In genomic region chr22:49962751-49963646, GRCh38 we compare ENCODE assay signal across 8 cellular contexts. TPM values are rescaled to one million over a fixed set of nuclear protein-coding genes. Genes with fewer than 3 reads are reported as not detected.
A peak's percentile ranks its signal among the peaks of the same experiment; 100 is the strongest.
DNase-seq lines count a peak whose midpoint lies in the region; ATAC-seq lines count a peak whose summit lies in the region.

No MANE protein-coding gene starts in this region.

- DNase-seq in activated naive CD4-positive, alpha-beta T cell treated with anti-CD3 and anti-CD28 coated beads, Interleukin-2, amount 10 ng/mL, durations not matched to agents 7 days and 5 days: peak; percentile 20
- DNase-seq in right cardiac atrium: peak; percentile 59 to 77 (median 73)
- DNase-seq in NCI-H1694 treated with DMSO at 0.1 percent for 48 hours (lab: John Stamatoyannopoulos, UW): no peak
- DNase-seq in NOMO-1 treated with dmso at 0.1 percent for 144 hours (lab: John Stamatoyannopoulos, UW; ENCODE audit: unreplicated experiment): no peak

- H3K9me3 ChIP-seq in right cardiac atrium (ENCODE audit: control insufficient read depth, low read length): no peaks in the 10 kb centered on the region
- no peaks in the 10 kb centered on the region for H3K9me3 ChIP-seq in skeletal muscle tissue (ENCODE audit: control insufficient read depth in 3 of 3, low read length in 3 of 3)

- peak overlapping the region; percentile 71 for H3K27ac Mint-ChIP-seq in activated naive CD4-positive, alpha-beta T cell treated with anti-CD3 and anti-CD28 coated beads, Interleukin-2, amount 10 ng/mL, durations not matched to agents 7 days and 5 days

- peaks cover 16% of the 10 kb centered on the region for H3K36me3 Mint-ChIP-seq in activated naive CD4-positive, alpha-beta T cell treated with anti-CD3 and anti-CD28 coated beads, Interleukin-2, amount 10 ng/mL, durations not matched to agents 7 days and 5 days

- H3K36me3 ChIP-seq in skeletal muscle tissue (ENCODE audit: control insufficient read depth in 3 of 3, insufficient read depth in 3 of 3, low read length in 3 of 3): peaks cover 16 to 22% (median 20%) of the 10 kb centered on the region in 3 donors

- WGBS in right cardiac atrium: 57% methylated on average over 63 of the region's 63 CpGs

- peak overlapping the region; percentile 28 for H3K27ac ChIP-seq in right cardiac atrium (ENCODE audit: low read length)
- peak overlapping the region; percentile 83 for H3K27ac ChIP-seq in skeletal muscle tissue (ENCODE audit: low read depth, low read length)

- H3K27me3 ChIP-seq in right cardiac atrium (ENCODE audit: control insufficient read depth, insufficient read depth) (no peaks in the 10 kb centered on the region), skeletal muscle tissue (ENCODE audit: control insufficient read depth in 3 of 3, insufficient read depth in 3 of 3, low read length in 3 of 3) (no peaks in the 10 kb centered on the region)

- CTCF ChIA-PET in activated naive CD4-positive, alpha-beta T cell treated with anti-CD3 and anti-CD28 coated beads, Interleukin-2, amount 10 ng/mL, durations not matched to agents 7 days and 5 days (lab: Charles Lee): interaction anchor here (0.9 to 1.6 kb wide), 3 partner anchors 8 to 189 kb away, joined by 3 to 6 read pairs (median 3); no protein-coding TSS in a partner anchor

- ATAC-seq in HG03439 (IDR thresholded peaks at IDR 0.05; ENCODE audit: unreplicated experiment) (peak; percentile 0), right cardiac atrium (peak in 1 of 2 donors; percentile 0), HG03354 (IDR thresholded peaks at IDR 0.05; ENCODE audit: poor library complexity, severe bottlenecking, unreplicated experiment) (no peak), HG02840 (IDR thresholded peaks at IDR 0.05; ENCODE audit: low FRiP score, unreplicated experiment) (no peak)

- no peaks in the 10 kb centered on the region for H3K27me3 Mint-ChIP-seq in activated naive CD4-positive, alpha-beta T cell treated with anti-CD3 and anti-CD28 coated beads, Interleukin-2, amount 10 ng/mL, durations not matched to agents 7 days and 5 days

- H3K4me3 ChIP-seq in right cardiac atrium (ENCODE audit: low read length): peak overlapping the region; percentile 90
- H3K4me3 ChIP-seq in skeletal muscle tissue (ENCODE audit: low read length in 3 of 3): peak overlapping the region; percentile 61 to 86 (median 78)

- H3K4me1 ChIP-seq in right cardiac atrium (ENCODE audit: control insufficient read depth, insufficient read depth, low read length): peaks cover 21% of the 10 kb centered on the region
- peaks cover 59 to 75% (median 66%) of the 10 kb centered on the region in 3 donors for H3K4me1 ChIP-seq in skeletal muscle tissue (ENCODE audit: control insufficient read depth in 3 of 3, insufficient read depth in 3 of 3, low read length in 3 of 3)

- H3K9me3 Mint-ChIP-seq in activated naive CD4-positive, alpha-beta T cell treated with anti-CD3 and anti-CD28 coated beads, Interleukin-2, amount 10 ng/mL, durations not matched to agents 7 days and 5 days: no peaks in the 10 kb centered on the region

- peak overlapping the region; percentile 76 to 94 (median 88) for H3K9ac ChIP-seq in skeletal muscle tissue (ENCODE audit: low read depth in 1 of 3, low read length in 3 of 3)

- peak overlapping the region; percentile 90 for H3K4me3 Mint-ChIP-seq in activated naive CD4-positive, alpha-beta T cell treated with anti-CD3 and anti-CD28 coated beads, Interleukin-2, amount 10 ng/mL, durations not matched to agents 7 days and 5 days

- intact Hi-C loops in right cardiac atrium (cut with DNase I): no loop called here

- H3K4me1 Mint-ChIP-seq in activated naive CD4-positive, alpha-beta T cell treated with anti-CD3 and anti-CD28 coated beads, Interleukin-2, amount 10 ng/mL, durations not matched to agents 7 days and 5 days: peaks cover 41% of the 10 kb centered on the region

RNA-seq across cellular contexts. Expression of gene PIM3, which starts 2.4 kb away (rescaled TPM):
- 10 to 100 TPM; 39.9 to 55.8 (median 49.9) TPM for total RNA-seq in right cardiac atrium
- 39.0 TPM for polyA plus RNA-seq in right cardiac atrium
- total RNA-seq in skeletal muscle tissue: 14.6 TPM

RNA-seq across cellular contexts. Expression of gene CRELD2, which starts 44.6 kb away (rescaled TPM):
- 10 to 100 TPM; 22.1 to 40.0 (median 26.8) TPM for total RNA-seq in right cardiac atrium
- polyA plus RNA-seq in right cardiac atrium: 21.8 TPM
- 13.0 TPM for total RNA-seq in skeletal muscle tissue

RNA-seq across cellular contexts. Expression of gene ALG12, which starts 44.8 kb away (rescaled TPM):
- 10 to 100 TPM; 13.2 to 19.7 (median 17.4) TPM for total RNA-seq in right cardiac atrium
- 13.0 TPM for polyA plus RNA-seq in right cardiac atrium
- total RNA-seq in skeletal muscle tissue: 9.9 TPM

RNA-seq across cellular contexts. Expression of gene IL17REL, which starts 49.6 kb away (rescaled TPM):
- total RNA-seq in right cardiac atrium (under 1 TPM in 1 of 4 donors, not detected in 3; 0.06 TPM), skeletal muscle tissue (not detected)
- polyA plus RNA-seq in right cardiac atrium: not detected

Comparison
In these comparisons a context has a peak if more than half of its experiments do, and no peak if none do; other contexts are left out.
1. DNase-seq: peak in activated naive CD4-positive, alpha-beta T cell treated with anti-CD3 and anti-CD28 coated beads, Interleukin-2, amount 10 ng/mL, durations not matched to agents 7 days and 5 days (single experiment) and right cardiac atrium (3 of 3); none in NCI-H1694 treated with DMSO at 0.1 percent for 48 hours (single experiment) and NOMO-1 treated with dmso at 0.1 percent for 144 hours (single experiment).